Comparison of ENCODE assay signal across 8 cellular contexts in the genomic region with DNA sequence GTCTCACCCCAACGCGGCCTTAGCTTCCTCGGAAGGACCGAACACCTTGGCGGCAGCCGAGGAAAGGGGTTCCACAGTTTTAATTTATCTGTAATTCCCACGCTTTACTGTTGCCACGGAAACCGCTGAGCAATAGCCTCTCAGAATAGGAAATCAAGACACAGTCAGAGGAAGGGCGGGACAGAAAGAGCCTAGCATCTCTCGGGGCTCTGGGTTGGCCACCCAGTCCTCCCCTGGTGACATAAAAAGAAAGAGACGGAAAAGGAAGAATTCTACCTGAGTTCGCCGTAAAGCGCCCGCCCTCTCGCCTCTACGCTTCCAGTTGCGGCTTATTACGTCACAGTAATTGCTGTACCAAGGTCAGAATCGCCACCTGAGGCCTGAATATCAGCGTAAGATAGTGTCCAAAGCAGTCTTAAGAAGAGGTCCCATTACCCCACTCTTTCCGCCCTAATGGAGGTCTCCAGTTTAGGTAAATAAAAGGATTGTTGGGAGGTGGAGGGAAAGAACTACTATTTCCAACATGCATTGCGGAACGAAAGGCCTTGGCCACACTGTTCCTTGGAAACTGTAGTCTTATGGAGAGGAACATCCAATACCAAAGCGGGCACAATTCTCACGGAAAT. TPM values are rescaled to one million over a fixed set of nuclear protein-coding genes. Genes with fewer than 3 reads are reported as not detected.
DNase-seq lines count a peak whose midpoint lies in the region; ATAC-seq, FAIRE-seq and TF ChIP-seq lines count a peak whose summit lies in the region.

No MANE protein-coding gene starts in this region.

- H3K4me3 ChIP-seq in A673 (ENCODE audit: low read depth, low read length, poor library complexity, severe bottlenecking): peak overlapping the region; percentile 62
- peak overlapping the region; percentile 69 for H3K4me3 ChIP-seq in bronchial epithelial cell (ENCODE audit: low read depth, low read length)
- H3K4me3 ChIP-seq in small intestine (ENCODE audit: low read depth in 1 of 2, low read length in 2 of 2): peak overlapping the region; percentile 54 to 72

- POLR2A ChIA-PET in A673 (lab: Charles Lee; ENCODE audit: low non-redundant PET): no interaction called here

- H3K36me3 ChIP-seq in A673 (ENCODE audit: insufficient read depth, low read length, poor library complexity, severe bottlenecking): no peaks in the 10 kb centered on the region
- no peaks in the 10 kb centered on the region for H3K36me3 ChIP-seq in bronchial epithelial cell (ENCODE audit: control insufficient read depth, insufficient read depth, low read length)
- H3K36me3 ChIP-seq in small intestine (ENCODE audit: control insufficient read depth in 2 of 2, insufficient read depth in 2 of 2, low read length in 2 of 2): no peaks in the 10 kb centered on the region

- no TSS peak for BruUV-seq in A673 (replicated peaks; lab: Mats Ljungman, UMichigan)

- intact Hi-C loops in A673 (cut with micrococcal nuclease; ENCODE audit: unreplicated experiment): loop anchor here (5.0 kb wide), 1 partner anchor 43 kb away; a partner anchor contains a TSS

- H3K4me1 ChIP-seq in A673 (ENCODE audit: insufficient read depth, low read length, poor library complexity, severe bottlenecking): peaks cover 9% of the 10 kb centered on the region
- peaks cover 0 to 2% of the 10 kb centered on the region in 2 donors for H3K4me1 ChIP-seq in small intestine (ENCODE audit: control insufficient read depth in 2 of 2, insufficient read depth in 1 of 2, low read depth in 1 of 2, low read length in 1 of 2)

- H3K9me3 ChIP-seq in A673 (ENCODE audit: low read depth, low read length, poor library complexity, severe bottlenecking): no peaks in the 10 kb centered on the region
- no peaks in the 10 kb centered on the region for H3K9me3 ChIP-seq in small intestine (ENCODE audit: control insufficient read depth, low read depth)

- H3K27me3 ChIP-seq in A673 (replicated peaks; ENCODE audit: insufficient read depth, low read depth, low read length, poor library complexity) (no peaks in the 10 kb centered on the region), bronchial epithelial cell (ENCODE audit: control insufficient read depth, insufficient read depth, low read length) (no peaks in the 10 kb centered on the region), small intestine (ENCODE audit: control insufficient read depth in 2 of 2, insufficient read depth in 2 of 2, low read length in 2 of 2) (no peaks in the 10 kb centered on the region)

- H3K27ac ChIP-seq in A673 (ENCODE audit: low read depth, low read length, poor library complexity, severe bottlenecking) (peak overlapping the region; percentile 82), VCaP (peak overlapping the region; percentile 98), small intestine (ENCODE audit: low read depth in 1 of 2, low read length in 1 of 2) (peak overlapping the region; percentile 97 to 98)

- CTCF ChIA-PET in A673 (lab: Charles Lee): no interaction called here

- DNase-seq in A673 (ENCODE audit: low spot score) (peak; percentile 90), NCI-H2196 (lab: John Stamatoyannopoulos, UW; ENCODE audit: unreplicated experiment) (peak; percentile 80), bronchial epithelial cell (ENCODE audit: low read depth) (peak; percentile 95), iPS-NIHi11 (ENCODE audit: low spot score) (peak; percentile 92), small intestine (peak; percentile 99)

- FAIRE-seq in bronchial epithelial cell (lab: Jason Lieb, UNC) (no peak), small intestine (lab: Jason Lieb, UNC) (no peak)

- ATAC-seq in GM18870 (IDR thresholded peaks at IDR 0.05; ENCODE audit: unreplicated experiment): peak; percentile 67
- ATAC-seq in HG03135 (IDR thresholded peaks at IDR 0.05; ENCODE audit: unreplicated experiment): peak; percentile 58

- WGBS in small intestine, 3 donors: 0 to 1% (median 0%) methylated on average over 27 of the region's 27 CpGs

- TF ChIP-seq CTCF in A673 (conservative IDR thresholded peaks at IDR 0.05; ENCODE audit: low read depth, low read length) (no peak), VCaP (conservative IDR thresholded peaks at IDR 0.05) (no peak), bronchial epithelial cell (IDR thresholded peaks at IDR 0.05; ENCODE audit: insufficient read depth, low read length, severe bottlenecking) (no peak)

RNA-seq across cellular contexts. Expression of a gene that starts 0.8 kb away (rescaled TPM):
- 19.5 and 23.0 TPM in 2 replicates for total RNA-seq in A673 (2021)
- 51.9 and 74.5 TPM in 2 replicates for total RNA-seq in bronchial epithelial cell
- 10 to 100 TPM; 42.7 to 74.7 (median 62.4) TPM for polyA plus RNA-seq in small intestine

RNA-seq across cellular contexts. Expression of a gene that starts 41.4 kb away (rescaled TPM):
- 1.8 and 2.1 TPM in 2 replicates for total RNA-seq in A673 (2021)
- 0.26 and 0.38 TPM in 2 replicates for total RNA-seq in bronchial epithelial cell
- 1 to 10 TPM in 2 of 3 donors, under 1 TPM in 1; 0.22 to 5.9 (median 1.6) TPM for polyA plus RNA-seq in small intestine

RNA-seq across cellular contexts. Expression of a gene that starts 45.1 kb away (rescaled TPM):
- total RNA-seq in A673 (2021) (24.2 and 32.9 TPM in 2 replicates), bronchial epithelial cell (3.4 and 4.1 TPM in 2 replicates)
- polyA plus RNA-seq in small intestine: 1 to 10 TPM in 2 of 3 donors, under 1 TPM in 1; 0.45 to 9.7 (median 1.4) TPM

RNA-seq across cellular contexts. Expression of a gene that starts 58.2 kb away (rescaled TPM):
- not detected in 2 replicates for total RNA-seq in A673 (2021)
- not detected in 2 replicates for total RNA-seq in bronchial epithelial cell
- polyA plus RNA-seq in small intestine: not detected

Comparison
In these comparisons a context has a peak if more than half of its experiments do, and no peak if none do; other contexts are left out.
1. Peak in every context shown above with its lines: DNase-seq, ATAC-seq, H3K4me3 ChIP-seq and H3K27ac ChIP-seq.